In the genomic region with DNA sequence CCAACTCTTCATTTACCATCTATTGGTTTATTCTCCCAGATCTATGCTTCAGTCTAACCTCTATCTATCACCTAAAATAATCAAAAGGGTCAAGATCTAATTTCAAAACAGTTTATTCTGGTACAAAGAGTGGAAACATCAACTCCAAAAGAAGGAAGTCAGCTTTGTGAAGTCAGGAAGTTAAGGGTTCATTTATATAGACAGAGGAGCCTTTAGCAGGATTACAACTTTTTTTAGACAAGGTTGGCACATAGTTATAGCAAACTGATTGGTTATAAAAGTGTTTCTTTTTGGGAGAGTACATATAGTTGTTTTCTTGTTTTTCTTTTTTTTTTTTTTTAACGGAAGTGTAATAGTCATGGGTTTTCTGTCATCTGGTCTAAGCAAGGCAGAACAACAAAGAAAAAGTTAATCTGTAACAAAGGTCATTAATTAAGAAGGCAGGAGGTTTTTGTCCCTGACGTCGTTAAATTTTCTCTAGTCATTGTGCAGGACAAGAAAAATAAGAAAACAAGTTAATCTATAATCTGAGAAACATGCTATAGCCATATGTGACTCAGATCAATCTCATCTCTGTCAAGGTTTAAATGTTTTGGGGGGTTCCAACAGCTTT, we compare ENCODE assay signal across 1 cellular context.
TF ChIP-seq lines count a peak whose summit lies in the region.

No MANE protein-coding gene starts in this region.

TF ChIP-seq in GM23338, 12 proteins besides CTCF, POLR2A, EP300 and RAD21 (continued from another document):
- TF ChIP-seq ETS1 (IDR thresholded peaks at IDR 0.05) = no peak
- TF ChIP-seq, protein P1, sequence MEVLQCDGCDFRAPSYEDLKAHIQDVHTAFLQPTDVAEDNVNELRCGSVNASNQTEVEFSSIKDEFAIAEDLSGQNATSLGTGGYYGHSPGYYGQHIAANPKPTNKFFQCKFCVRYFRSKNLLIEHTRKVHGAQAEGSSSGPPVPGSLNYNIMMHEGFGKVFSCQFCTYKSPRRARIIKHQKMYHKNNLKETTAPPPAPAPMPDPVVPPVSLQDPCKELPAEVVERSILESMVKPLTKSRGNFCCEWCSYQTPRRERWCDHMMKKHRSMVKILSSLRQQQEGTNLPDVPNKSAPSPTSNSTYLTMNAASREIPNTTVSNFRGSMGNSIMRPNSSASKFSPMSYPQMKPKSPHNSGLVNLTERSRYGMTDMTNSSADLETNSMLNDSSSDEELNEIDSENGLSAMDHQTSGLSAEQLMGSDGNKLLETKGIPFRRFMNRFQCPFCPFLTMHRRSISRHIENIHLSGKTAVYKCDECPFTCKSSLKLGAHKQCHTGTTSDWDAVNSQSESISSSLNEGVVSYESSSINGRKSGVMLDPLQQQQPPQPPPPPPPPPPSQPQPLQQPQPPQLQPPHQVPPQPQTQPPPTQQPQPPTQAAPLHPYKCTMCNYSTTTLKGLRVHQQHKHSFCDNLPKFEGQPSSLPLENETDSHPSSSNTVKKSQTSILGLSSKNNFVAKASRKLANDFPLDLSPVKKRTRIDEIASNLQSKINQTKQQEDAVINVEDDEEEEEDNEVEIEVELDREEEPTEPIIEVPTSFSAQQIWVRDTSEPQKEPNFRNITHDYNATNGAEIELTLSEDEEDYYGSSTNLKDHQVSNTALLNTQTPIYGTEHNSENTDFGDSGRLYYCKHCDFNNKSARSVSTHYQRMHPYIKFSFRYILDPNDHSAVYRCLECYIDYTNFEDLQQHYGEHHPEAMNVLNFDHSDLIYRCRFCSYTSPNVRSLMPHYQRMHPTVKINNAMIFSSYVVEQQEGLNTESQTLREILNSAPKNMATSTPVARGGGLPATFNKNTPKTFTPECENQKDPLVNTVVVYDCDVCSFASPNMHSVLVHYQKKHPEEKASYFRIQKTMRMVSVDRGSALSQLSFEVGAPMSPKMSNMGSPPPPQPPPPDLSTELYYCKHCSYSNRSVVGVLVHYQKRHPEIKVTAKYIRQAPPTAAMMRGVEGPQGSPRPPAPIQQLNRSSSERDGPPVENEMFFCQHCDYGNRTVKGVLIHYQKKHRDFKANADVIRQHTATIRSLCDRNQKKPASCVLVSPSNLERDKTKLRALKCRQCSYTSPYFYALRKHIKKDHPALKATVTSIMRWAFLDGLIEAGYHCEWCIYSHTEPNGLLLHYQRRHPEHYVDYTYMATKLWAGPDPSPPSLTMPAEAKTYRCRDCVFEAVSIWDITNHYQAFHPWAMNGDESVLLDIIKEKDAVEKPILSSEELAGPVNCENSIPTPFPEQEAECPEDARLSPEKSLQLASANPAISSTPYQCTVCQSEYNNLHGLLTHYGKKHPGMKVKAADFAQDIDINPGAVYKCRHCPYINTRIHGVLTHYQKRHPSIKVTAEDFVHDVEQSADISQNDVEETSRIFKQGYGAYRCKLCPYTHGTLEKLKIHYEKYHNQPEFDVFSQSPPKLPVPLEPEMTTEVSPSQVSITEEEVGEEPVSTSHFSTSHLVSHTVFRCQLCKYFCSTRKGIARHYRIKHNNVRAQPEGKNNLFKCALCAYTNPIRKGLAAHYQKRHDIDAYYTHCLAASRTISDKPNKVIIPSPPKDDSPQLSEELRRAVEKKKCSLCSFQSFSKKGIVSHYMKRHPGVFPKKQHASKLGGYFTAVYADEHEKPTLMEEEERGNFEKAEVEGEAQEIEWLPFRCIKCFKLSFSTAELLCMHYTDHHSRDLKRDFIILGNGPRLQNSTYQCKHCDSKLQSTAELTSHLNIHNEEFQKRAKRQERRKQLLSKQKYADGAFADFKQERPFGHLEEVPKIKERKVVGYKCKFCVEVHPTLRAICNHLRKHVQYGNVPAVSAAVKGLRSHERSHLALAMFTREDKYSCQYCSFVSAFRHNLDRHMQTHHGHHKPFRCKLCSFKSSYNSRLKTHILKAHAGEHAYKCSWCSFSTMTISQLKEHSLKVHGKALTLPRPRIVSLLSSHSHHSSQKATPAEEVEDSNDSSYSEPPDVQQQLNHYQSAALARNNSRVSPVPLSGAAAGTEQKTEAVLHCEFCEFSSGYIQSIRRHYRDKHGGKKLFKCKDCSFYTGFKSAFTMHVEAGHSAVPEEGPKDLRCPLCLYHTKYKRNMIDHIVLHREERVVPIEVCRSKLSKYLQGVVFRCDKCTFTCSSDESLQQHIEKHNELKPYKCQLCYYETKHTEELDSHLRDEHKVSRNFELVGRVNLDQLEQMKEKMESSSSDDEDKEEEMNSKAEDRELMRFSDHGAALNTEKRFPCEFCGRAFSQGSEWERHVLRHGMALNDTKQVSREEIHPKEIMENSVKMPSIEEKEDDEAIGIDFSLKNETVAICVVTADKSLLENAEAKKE (CRISPR knock-in tag; IDR thresholded peaks at IDR 0.05) = no peak
- TF ChIP-seq CREB1 (CRISPR knock-in tag; IDR thresholded peaks at IDR 0.05; ENCODE audit: low read depth) = no peak
- no peak for TF ChIP-seq POLR2AphosphoS5 (IDR thresholded peaks at IDR 0.05; ENCODE audit: low read depth)
TF ChIP-seq in GM23338: peak in this region for 0.
